ENCODE assay signal across 8 cellular contexts in genomic region chr19:45251452-45252354, GRCh38. TPM values are rescaled to one million over a fixed set of nuclear protein-coding genes. Genes with fewer than 3 reads are reported as not detected.
DNase-seq lines count a peak whose midpoint lies in the region; TF ChIP-seq lines count a peak whose summit lies in the region.

No MANE protein-coding gene starts in this region.

- H4K20me1 ChIP-seq in smooth muscle cell (ENCODE audit: low read depth), result peaks cover 48% of the 10 kb centered on the region

- peak overlapping the region; percentile 78 for H3K9ac ChIP-seq in smooth muscle cell (ENCODE audit: low read depth)

- peak overlapping the region; percentile 83 for H3K4me3 Mint-ChIP-seq in activated naive CD8-positive, alpha-beta T cell treated with anti-CD3 and anti-CD28 coated beads for 36 hours

- H3K9me3 ChIP-seq in HAP-1 (no peaks in the 10 kb centered on the region), iPS DF 6.9 (ENCODE audit: control insufficient read depth, insufficient read depth, low read length) (no peaks in the 10 kb centered on the region), smooth muscle cell (replicated peaks; ENCODE audit: low read depth) (no peaks in the 10 kb centered on the region)

- H3K27ac Mint-ChIP-seq in activated naive CD8-positive, alpha-beta T cell treated with anti-CD3 and anti-CD28 coated beads for 36 hours, result peak overlapping the region; percentile 25

- TF ChIP-seq CTCF in smooth muscle cell (IDR thresholded peaks at IDR 0.05; ENCODE audit: borderline replicate concordance, insufficient read depth, poor library complexity, severe bottlenecking), result no peak

- H3K79me2 ChIP-seq in ACC112 (ENCODE audit: control insufficient read depth, insufficient read depth, low read length, unreplicated experiment) (peaks cover 31% of the 10 kb centered on the region), smooth muscle cell (ENCODE audit: low read depth) (peaks cover 55% of the 10 kb centered on the region)

- WGBS in iPS DF 6.9 (ENCODE audit: insufficient coverage, insufficient read length), result no CpG with 5 or more reads among the region's 57 CpGs
- 13% methylated on average over 13 of the region's 57 CpGs for WGBS in smooth muscle cell (ENCODE audit: low lambda C conversion rate)

- peak overlapping the region; percentile 90 for H3K4me2 ChIP-seq in smooth muscle cell

- DNase-seq in HAP-1 (ENCODE audit: low spot score in 2 of 2) (peak in 1 of 2 experiments; percentile 25), iPS DF 6.9 (ENCODE audit: low read depth, low spot score) (no peak), smooth muscle cell (lab: John Stamatoyannopoulos, UW; ENCODE audit: unreplicated experiment) (no peak), RPMI8226 (no peak), NCI-H1436 treated with DMSO at 0.1 percent for 48 hours (lab: John Stamatoyannopoulos, UW) (no peak)
- DNase-seq in activated naive CD8-positive, alpha-beta T cell treated with anti-CD3 and anti-CD28 coated beads for 36 hours, result peak; percentile 31
- no peak for DNase-seq in central memory CD4-positive, alpha-beta T cell

- no peak overlapping the region for H3K27ac ChIP-seq in ACC112 (ENCODE audit: low read depth, low read length)
- no peak overlapping the region for H3K27ac ChIP-seq in iPS DF 6.9 (ENCODE audit: low read length)
- peak overlapping the region; percentile 49 for H3K27ac ChIP-seq in smooth muscle cell (ENCODE audit: low read depth)

- H3K36me3 Mint-ChIP-seq in activated naive CD8-positive, alpha-beta T cell treated with anti-CD3 and anti-CD28 coated beads for 36 hours, result no peaks in the 10 kb centered on the region

- H2AFZ ChIP-seq in ACC112 (ENCODE audit: low read length, unreplicated experiment) (no peak overlapping the region), smooth muscle cell (ENCODE audit: low read depth) (peak overlapping the region; percentile 10)

- no peaks in the 10 kb centered on the region for H3K27me3 ChIP-seq in ACC112 (ENCODE audit: insufficient read depth, low read length)
- no peaks in the 10 kb centered on the region for H3K27me3 ChIP-seq in HAP-1 (ENCODE audit: low read depth)
- H3K27me3 ChIP-seq in iPS DF 6.9 (ENCODE audit: control insufficient read depth, insufficient read depth, low read length), result peaks cover 3% of the 10 kb centered on the region; the same call in 1 of the 2 replicates
- no peaks in the 10 kb centered on the region for H3K27me3 ChIP-seq in smooth muscle cell (ENCODE audit: low read depth)

- H3K4me1 ChIP-seq in ACC112 (ENCODE audit: control insufficient read depth, insufficient read depth, low read length, unreplicated experiment), result peaks cover 12% of the 10 kb centered on the region
- H3K4me1 ChIP-seq in HAP-1, result peaks cover 5% of the 10 kb centered on the region
- no peaks in the 10 kb centered on the region for H3K4me1 ChIP-seq in iPS DF 6.9 (ENCODE audit: control insufficient read depth, insufficient read depth, low read length)
- no peaks in the 10 kb centered on the region for H3K4me1 ChIP-seq in smooth muscle cell (ENCODE audit: low read depth)

- no peaks in the 10 kb centered on the region for H3K36me3 ChIP-seq in ACC112 (ENCODE audit: insufficient read depth, low read length)
- no peaks in the 10 kb centered on the region for H3K36me3 ChIP-seq in HAP-1 (replicated peaks)
- H3K36me3 ChIP-seq in iPS DF 6.9 (ENCODE audit: control insufficient read depth, insufficient read depth, low read length), result no peaks in the 10 kb centered on the region
- no peaks in the 10 kb centered on the region for H3K36me3 ChIP-seq in smooth muscle cell (ENCODE audit: low read depth)

- in situ Hi-C loops in HAP-1 (cut with MboI; ENCODE audit: low sequenced_read_pairs), result no loop called here

- H3K4me1 Mint-ChIP-seq in activated naive CD8-positive, alpha-beta T cell treated with anti-CD3 and anti-CD28 coated beads for 36 hours, result peaks cover 23% of the 10 kb centered on the region

- H3F3A ChIP-seq in smooth muscle cell (ENCODE audit: low read depth), result no peaks in the 10 kb centered on the region

- H3K4me3 ChIP-seq in ACC112 (ENCODE audit: low read depth, low read length), result peak overlapping the region; percentile 86
- peak overlapping the region; percentile 68 for H3K4me3 ChIP-seq in HAP-1
- H3K4me3 ChIP-seq in iPS DF 6.9 (ENCODE audit: low read length), result peak overlapping the region; percentile 69; the same call in 1 of the 2 replicates
- H3K4me3 ChIP-seq in smooth muscle cell, result peak overlapping the region; percentile 91

- no peaks in the 10 kb centered on the region for H3K9me3 Mint-ChIP-seq in activated naive CD8-positive, alpha-beta T cell treated with anti-CD3 and anti-CD28 coated beads for 36 hours

- peaks cover 4% of the 10 kb centered on the region for H3K27me3 Mint-ChIP-seq in activated naive CD8-positive, alpha-beta T cell treated with anti-CD3 and anti-CD28 coated beads for 36 hours

RNA-seq across cellular contexts. Expression of gene MARK4, which starts 0.6 kb away (rescaled TPM):
- 10 to 100 TPM; 12.6 to 14.9 TPM for total RNA-seq in activated naive CD8-positive, alpha-beta T cell treated with anti-CD3 and anti-CD28 coated beads for 36 hours
- 20.0 and 23.0 TPM in 2 replicates for total RNA-seq in smooth muscle cell
- polyA plus RNA-seq in smooth muscle cell, result 15.6 and 21.9 TPM in 2 replicates

RNA-seq across cellular contexts. Expression of gene EXOC3L2, which starts 6.5 kb away (rescaled TPM):
- not detected for total RNA-seq in activated naive CD8-positive, alpha-beta T cell treated with anti-CD3 and anti-CD28 coated beads for 36 hours
- total RNA-seq in smooth muscle cell, result 0.76 and 1.8 TPM in 2 replicates
- 6.0 and 7.5 TPM in 2 replicates for polyA plus RNA-seq in smooth muscle cell
